ENCODE assay signal across 10 cellular contexts in genomic region chr5:134451618-134452505, GRCh38. TPM values are rescaled to one million over a fixed set of nuclear protein-coding genes. Genes with fewer than 3 reads are reported as not detected.
DNase-seq lines count a peak whose midpoint lies in the region; ATAC-seq and TF ChIP-seq lines count a peak whose summit lies in the region.
"Had no signal": no experiment of that assay in that cellular context is flagged by ENCODE, and none has a peak within 500 bp of the region (broad histone marks: within the 10 kb centered on the region; RNA-seq: fewer than 3 reads in every experiment).

No MANE protein-coding gene starts in this region.

- H3K27ac Mint-ChIP-seq in activated CD4-positive, alpha-beta T cell treated with anti-CD3 and anti-CD28 coated beads for 36 hours, result no peak overlapping the region
- no peak overlapping the region for H3K27ac Mint-ChIP-seq in activated CD4-positive, alpha-beta T cell treated with anti-CD3 and anti-CD28 coated beads, Interleukin-2, amount 10 ng/mL, durations not matched to agents 24 days and 14 days
- H3K27ac Mint-ChIP-seq: T-helper 1 cell treated with Interleukin-12 subunit alpha and Interleukin-12 subunit beta and Interleukin-4 antibody, amounts not matched to agents 30 μg/mL and 1 μg/mL, for 36 hours had no signal

- no peak overlapping the region for H3K4me3 ChIP-seq in right lobe of liver

- POLR2A ChIA-PET in activated CD4-positive, alpha-beta T cell treated with anti-CD3 and anti-CD28 coated beads for 36 hours (lab: Charles Lee), result no interaction called here

- no peaks in the 10 kb centered on the region for H3K9me3 ChIP-seq in right lobe of liver

- H3K36me3 Mint-ChIP-seq in activated CD4-positive, alpha-beta T cell treated with anti-CD3 and anti-CD28 coated beads for 36 hours (ENCODE audit: low read depth), result no peaks in the 10 kb centered on the region
- no peaks in the 10 kb centered on the region for H3K36me3 Mint-ChIP-seq in activated CD4-positive, alpha-beta T cell treated with anti-CD3 and anti-CD28 coated beads, Interleukin-2, amount 10 ng/mL, durations not matched to agents 24 days and 14 days (ENCODE audit: low read depth)

- H3K9me3 Mint-ChIP-seq in activated CD4-positive, alpha-beta T cell treated with anti-CD3 and anti-CD28 coated beads for 36 hours (ENCODE audit: low read depth), result no peaks in the 10 kb centered on the region
- no peaks in the 10 kb centered on the region for H3K9me3 Mint-ChIP-seq in activated CD4-positive, alpha-beta T cell treated with anti-CD3 and anti-CD28 coated beads, Interleukin-2, amount 10 ng/mL, durations not matched to agents 24 days and 14 days
- H3K9me3 Mint-ChIP-seq: IgD-negative memory B cell; T-helper 1 cell treated with Interleukin-12 subunit alpha and Interleukin-12 subunit beta and Interleukin-4 antibody, amounts not matched to agents 30 μg/mL and 1 μg/mL, for 36 hours had no signal

- no peak for DNase-seq in activated CD4-positive, alpha-beta T cell treated with anti-CD3 and anti-CD28 coated beads for 36 hours
- no peak for DNase-seq in activated CD4-positive, alpha-beta T cell treated with anti-CD3 and anti-CD28 coated beads, Interleukin-2, amount 10 ng/mL, durations not matched to agents 24 days and 14 days
- DNase-seq in cerebellum (ENCODE audit: low spot score) (peak; percentile 79), right lobe of liver (peak in 1 of 3 donors; percentile 22), NOMO-1 treated with dmso at 0.1 percent for 144 hours (lab: John Stamatoyannopoulos, UW; ENCODE audit: unreplicated experiment) (no peak), mesenteric fat pad (ENCODE audit: low spot score) (no peak), GM20000 (ENCODE audit: low spot score) (no peak)

- no peak overlapping the region for H3K27ac ChIP-seq in right lobe of liver

- H3K4me3 Mint-ChIP-seq in activated CD4-positive, alpha-beta T cell treated with anti-CD3 and anti-CD28 coated beads for 36 hours, result no peak overlapping the region
- no peak overlapping the region for H3K4me3 Mint-ChIP-seq in activated CD4-positive, alpha-beta T cell treated with anti-CD3 and anti-CD28 coated beads, Interleukin-2, amount 10 ng/mL, durations not matched to agents 24 days and 14 days
- H3K4me3 Mint-ChIP-seq: IgD-negative memory B cell; T-helper 1 cell treated with Interleukin-12 subunit alpha and Interleukin-12 subunit beta and Interleukin-4 antibody, amounts not matched to agents 30 μg/mL and 1 μg/mL, for 36 hours had no signal

- intact Hi-C loops in activated CD4-positive, alpha-beta T cell treated with anti-CD3 and anti-CD28 coated beads for 36 hours (cut with DNase I, micrococcal nuclease), result no loop called here
- intact Hi-C loops in activated CD4-positive, alpha-beta T cell treated with anti-CD3 and anti-CD28 coated beads, Interleukin-2, amount 10 ng/mL, durations not matched to agents 24 days and 14 days (cut with micrococcal nuclease), result no loop called here
- intact Hi-C loops in right lobe of liver (cut with DNase I), result no loop called here

- CTCF ChIA-PET in activated CD4-positive, alpha-beta T cell treated with anti-CD3 and anti-CD28 coated beads for 36 hours (lab: Charles Lee), result interaction anchor here (0.6 to 1.0 kb wide), 2 partner anchors 15 to 163 kb away, joined by 3 to 7 read pairs; no protein-coding TSS in a partner anchor

- H3K27me3 ChIP-seq in right lobe of liver, result no peaks in the 10 kb centered on the region

- no peaks in the 10 kb centered on the region for H3K36me3 ChIP-seq in right lobe of liver

- H3K27me3 Mint-ChIP-seq in activated CD4-positive, alpha-beta T cell treated with anti-CD3 and anti-CD28 coated beads for 36 hours, result no peaks in the 10 kb centered on the region
- peaks cover 10% of the 10 kb centered on the region for H3K27me3 Mint-ChIP-seq in activated CD4-positive, alpha-beta T cell treated with anti-CD3 and anti-CD28 coated beads, Interleukin-2, amount 10 ng/mL, durations not matched to agents 24 days and 14 days
- H3K27me3 Mint-ChIP-seq: IgD-negative memory B cell had no signal

- H3K4me1 Mint-ChIP-seq in activated CD4-positive, alpha-beta T cell treated with anti-CD3 and anti-CD28 coated beads for 36 hours, result no peaks in the 10 kb centered on the region
- peaks cover 2% of the 10 kb centered on the region for H3K4me1 Mint-ChIP-seq in activated CD4-positive, alpha-beta T cell treated with anti-CD3 and anti-CD28 coated beads, Interleukin-2, amount 10 ng/mL, durations not matched to agents 24 days and 14 days

- no peak for TF ChIP-seq POLR2A in right lobe of liver (IDR thresholded peaks at IDR 0.05)

- TF ChIP-seq CTCF in right lobe of liver (IDR thresholded peaks at IDR 0.05), result no peak
- no peak for TF ChIP-seq CTCF in GM20000 (IDR thresholded peaks at IDR 0.05; ENCODE audit: extremely low read depth, missing control alignments)

- peaks cover 0 to 6% (median 0%) of the 10 kb centered on the region in 4 donors for H3K4me1 ChIP-seq in right lobe of liver

- ATAC-seq in activated CD4-positive, alpha-beta T cell treated with anti-CD3 and anti-CD28 coated beads for 36 hours, result peak; percentile 36
- peak in 3 of 4 donors; percentile 29 to 69 (median 45) for ATAC-seq in right lobe of liver
- no peak for ATAC-seq in GM19351 (IDR thresholded peaks at IDR 0.05; ENCODE audit: unreplicated experiment)

- 34% methylated on average over 2 of the region's 3 CpGs for WGBS in right lobe of liver (ENCODE audit: insufficient coverage, low coverage, low lambda C conversion rate, missing lambda C conversion rate)

RNA-seq across cellular contexts. Expression of gene CDKN2AIPNL, which starts 40.2 kb away (rescaled TPM):
- 10 to 100 TPM; 36.1 to 42.0 TPM for total RNA-seq in activated CD4-positive, alpha-beta T cell treated with anti-CD3 and anti-CD28 coated beads for 36 hours
- 32.0 and 34.3 TPM in 2 replicates for total RNA-seq in activated CD4-positive, alpha-beta T cell treated with anti-CD3 and anti-CD28 coated beads, Interleukin-2, amount 10 ng/mL, durations not matched to agents 24 days and 14 days
- total RNA-seq in cerebellum (26.9 TPM), right lobe of liver (10 to 100 TPM in 2 of 6 experiments, 1 to 10 TPM in 4; 5.1 to 10.8 (median 7.8) TPM), mesenteric fat pad (19.5 TPM)
